In the genomic region with DNA sequence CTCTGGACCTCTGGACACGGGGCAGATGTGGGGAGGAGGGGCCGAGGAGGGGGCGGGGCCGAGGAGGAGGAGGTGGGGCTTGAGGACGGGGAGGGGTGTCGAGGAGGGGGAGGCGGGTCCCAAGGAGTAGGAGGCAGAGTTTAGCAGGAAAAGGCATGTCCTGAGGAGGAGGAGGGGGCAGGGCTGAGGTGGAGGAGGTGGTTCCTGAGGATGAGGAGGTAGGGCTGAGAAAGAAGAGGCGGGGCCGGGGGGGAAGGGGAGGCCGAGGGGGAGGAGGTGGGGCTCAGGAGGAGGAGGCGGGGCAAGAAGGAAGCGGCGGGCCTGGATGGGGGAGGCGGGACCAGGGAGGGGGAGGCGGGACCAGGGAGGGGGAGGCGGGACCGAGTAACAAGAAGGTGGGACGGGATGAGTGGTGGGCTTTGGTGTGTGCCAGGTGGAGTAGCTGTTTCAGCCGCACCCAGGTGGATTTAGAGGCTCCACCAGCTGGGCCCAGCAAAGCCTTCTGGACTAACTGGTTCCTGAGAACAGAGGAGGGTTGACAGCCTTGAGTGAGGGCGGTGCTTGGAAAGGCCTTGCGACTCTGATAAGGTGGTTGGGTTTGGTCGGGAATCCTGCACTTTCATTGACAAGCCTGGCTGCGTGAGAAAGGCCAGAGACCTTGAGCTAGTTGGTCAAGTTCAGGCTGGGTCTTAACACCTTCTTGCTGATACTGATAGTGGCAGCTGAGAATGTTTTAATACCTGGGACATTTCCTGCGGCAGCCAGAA, we compare ENCODE assay signal across 8 cellular contexts. TPM values are rescaled to one million over a fixed set of nuclear protein-coding genes. Genes with fewer than 3 reads are reported as not detected.
DNase-seq lines count a peak whose midpoint lies in the region; ATAC-seq, FAIRE-seq and TF ChIP-seq lines count a peak whose summit lies in the region.

No MANE protein-coding gene starts in this region.

- H3K9me3 ChIP-seq in breast epithelium (no peaks in the 10 kb centered on the region), kidney (ENCODE audit: control insufficient read depth in 1 of 2, low read length in 2 of 2) (no peaks in the 10 kb centered on the region), stomach (no peaks in the 10 kb centered on the region)

- DNase-seq in Daoy (ENCODE audit: low read depth), result peak; percentile 51
- peak; percentile 99 for DNase-seq in OCI-M1 (lab: John Stamatoyannopoulos, UW)
- peak; percentile 66 to 78 for DNase-seq in breast epithelium (ENCODE audit: low spot score in 2 of 2)
- DNase-seq in kidney, result peak; percentile 90
- peak; percentile 87 for DNase-seq in stomach
- no peak for DNase-seq in dorsolateral prefrontal cortex

- FAIRE-seq in kidney (lab: Jason Lieb, UNC), result no peak

- TF ChIP-seq POLR2A in breast epithelium (IDR thresholded peaks at IDR 0.05) (no peak), stomach (IDR thresholded peaks at IDR 0.05) (no peak), GM18505 (IDR thresholded peaks at IDR 0.05; ENCODE audit: borderline replicate concordance, extremely low read depth, insufficient read depth, insufficient read length) (no peak)

- H3K4me1 ChIP-seq in breast epithelium, result no peaks in the 10 kb centered on the region
- peaks cover 7 to 9% of the 10 kb centered on the region in 2 donors for H3K4me1 ChIP-seq in kidney (ENCODE audit: control insufficient read depth in 1 of 2, insufficient read depth in 1 of 2, low read depth in 1 of 2, low read length in 2 of 2)
- peaks cover 5 to 31% (median 15%) of the 10 kb centered on the region in 4 donors for H3K4me1 ChIP-seq in stomach

- H3K36me3 ChIP-seq in breast epithelium, result no peaks in the 10 kb centered on the region
- peaks cover 0 to 2% of the 10 kb centered on the region in 2 donors for H3K36me3 ChIP-seq in kidney (ENCODE audit: control insufficient read depth in 1 of 2, insufficient read depth in 2 of 2, low read length in 2 of 2)
- H3K36me3 ChIP-seq in stomach, result peaks cover 0 to 9% (median 6%) of the 10 kb centered on the region in 4 donors

- H3K9ac ChIP-seq in kidney (ENCODE audit: low read length in 2 of 2), result no peak overlapping the region

- 11 to 33% (median 13%) methylated on average over 18 to 24 of the region's 24 CpGs for WGBS in stomach, 5 donors

- H3K27me3 ChIP-seq in breast epithelium (no peaks in the 10 kb centered on the region), stomach (no peaks in the 10 kb centered on the region), dorsolateral prefrontal cortex (no peaks in the 10 kb centered on the region)

- H3K4me3 ChIP-seq in breast epithelium (peak overlapping the region in 2 of 3 donors; percentile 27 to 33), kidney (ENCODE audit: low read length in 2 of 2) (no peak overlapping the region), stomach (peak overlapping the region; percentile 23 to 32 (median 28)), dorsolateral prefrontal cortex (no peak overlapping the region)

- H3K27ac ChIP-seq in breast epithelium (peak overlapping the region; percentile 55 to 68), kidney (ENCODE audit: low read depth in 2 of 2, low read length in 2 of 2) (no peak overlapping the region), stomach (peak overlapping the region; percentile 60 to 74 (median 66)), dorsolateral prefrontal cortex (peak overlapping the region in 11 of 59 donors; percentile 12 to 72 (median 31))

- TF ChIP-seq CTCF in breast epithelium (IDR thresholded peaks at IDR 0.05) (no peak), kidney (IDR thresholded peaks at IDR 0.05; ENCODE audit: borderline replicate concordance, extremely low read depth, insufficient read depth) (no peak), stomach (IDR thresholded peaks at IDR 0.05) (no peak), dorsolateral prefrontal cortex (IDR thresholded peaks at IDR 0.05 in 54 of 56, conservative IDR thresholded peaks at IDR 0.05 in 2 of 56; ENCODE audit: low read depth in 1 of 56, partially characterized antibody in 56 of 56) (no peak)

- intact Hi-C loops in breast epithelium (cut with DNase I; ENCODE audit: low total_unique reads), result no loop called here
- intact Hi-C loops in kidney (cut with DNase I), result no loop called here
- intact Hi-C loops in stomach (cut with DNase I; ENCODE audit: low total_unique reads), result no loop called here
- intact Hi-C loops in dorsolateral prefrontal cortex (cut with DNase I), result no loop called here

- no peak for ATAC-seq in GM18502 (IDR thresholded peaks at IDR 0.05; ENCODE audit: poor library complexity, unreplicated experiment)
- ATAC-seq in GM18505 (IDR thresholded peaks at IDR 0.05; ENCODE audit: unreplicated experiment), result no peak

- no peak for TF ChIP-seq EP300 in stomach (IDR thresholded peaks at IDR 0.05)

RNA-seq across cellular contexts. Expression of a gene that starts 7.7 kb away (rescaled TPM):
- total RNA-seq in Daoy (2014; rRNA removed; shearing (Covaris generic)), result 33.1 and 39.1 TPM in 2 replicates
- total RNA-seq in breast epithelium (10 to 100 TPM; 36.1 to 66.9 (median 43.4) TPM), kidney (132 TPM), stomach (10 to 100 TPM; 10.5 to 90.4 (median 54.0) TPM), dorsolateral prefrontal cortex (100 to 1,000 TPM; 169 to 287 (median 205) TPM)
- polyA plus RNA-seq in kidney (ENCODE audit: insufficient read depth, low read depth, low replicate concordance) (280 TPM), stomach (100 to 1,000 TPM; 114 to 266 (median 166) TPM)

RNA-seq across cellular contexts. Expression of a gene that starts 18.9 kb away (rescaled TPM):
- total RNA-seq in Daoy (2014; rRNA removed; shearing (Covaris generic)), result 87.0 and 98.1 TPM in 2 replicates
- 100 to 1,000 TPM in 2 of 3 donors, 10 to 100 TPM in 1; 59.0 to 166 (median 102) TPM for total RNA-seq in breast epithelium
- total RNA-seq in kidney, result 77.9 TPM
- polyA plus RNA-seq in kidney (ENCODE audit: insufficient read depth, low read depth, low replicate concordance), result 122 TPM
- total RNA-seq in stomach, result 10 to 100 TPM in 4 of 5 donors, 1 to 10 TPM in 1; 9.9 to 62.6 (median 33.0) TPM
- 10 to 100 TPM; 74.9 to 85.8 (median 80.9) TPM for polyA plus RNA-seq in stomach
- total RNA-seq in dorsolateral prefrontal cortex, result 1,000 to 10,000 TPM in 2 of 120 experiments, 100 to 1,000 TPM in 67, 10 to 100 TPM in 51; 67.5 to 1,486 (median 107) TPM

RNA-seq across cellular contexts. Expression of a gene that starts 34.8 kb away (rescaled TPM):
- total RNA-seq in Daoy (2014; rRNA removed; shearing (Covaris generic)), result 388 and 435 TPM in 2 replicates
- total RNA-seq in breast epithelium (100 to 1,000 TPM; 283 to 388 (median 299) TPM), kidney (146 TPM), stomach (1,000 to 10,000 TPM in 1 of 5 donors, 100 to 1,000 TPM in 4; 159 to 1,175 (median 226) TPM), dorsolateral prefrontal cortex (100 to 1,000 TPM; 107 to 236 (median 166) TPM)
- polyA plus RNA-seq in kidney (ENCODE audit: insufficient read depth, low read depth, low replicate concordance) (894 TPM), stomach (100 to 1,000 TPM; 558 to 652 (median 596) TPM)

RNA-seq across cellular contexts. Expression of a gene that starts 41.2 kb away (rescaled TPM):
- total RNA-seq in Daoy (2014; rRNA removed; shearing (Covaris generic)), result 71.9 and 107 TPM in 2 replicates
- 10 to 100 TPM; 48.8 to 79.0 (median 72.0) TPM for total RNA-seq in breast epithelium
- total RNA-seq in kidney, result 94.6 TPM
- polyA plus RNA-seq in kidney (ENCODE audit: insufficient read depth, low read depth, low replicate concordance), result 137 TPM
- total RNA-seq in stomach, result 100 to 1,000 TPM in 4 of 5 donors, 10 to 100 TPM in 1; 73.3 to 662 (median 174) TPM
- 100 to 1,000 TPM in 2 of 3 donors, 10 to 100 TPM in 1; 98.9 to 126 (median 102) TPM for polyA plus RNA-seq in stomach
- total RNA-seq in dorsolateral prefrontal cortex, result 100 to 1,000 TPM in 13 of 120 experiments, 10 to 100 TPM in 107; 54.9 to 112 (median 87.4) TPM

RNA-seq across cellular contexts. Expression of a gene that starts 45.8 kb away (rescaled TPM):
- total RNA-seq in Daoy (2014; rRNA removed; shearing (Covaris generic)), result 0.42 TPM in 1 of 2 replicates, not detected in the other
- total RNA-seq in breast epithelium (not detected), kidney (0.76 TPM), stomach (under 1 TPM in 1 of 5 donors, not detected in 4; 0.18 TPM), dorsolateral prefrontal cortex (1 to 10 TPM in 29 of 120 experiments, under 1 TPM in 70, not detected in 21; 0.20 to 3.3 (median 0.75) TPM)
- polyA plus RNA-seq in kidney (ENCODE audit: insufficient read depth, low read depth, low replicate concordance) (not detected), stomach (under 1 TPM in 1 of 3 donors, not detected in 2; 0.18 TPM)

Comparison
In these comparisons a context has a peak if more than half of its experiments do, and no peak if none do; other contexts are left out.
1. DNase-seq: peak in Daoy (single experiment), OCI-M1 (single experiment), breast epithelium (2 of 2), kidney (single experiment) and stomach (single experiment); none in dorsolateral prefrontal cortex (0 of 10).
2. H3K27ac ChIP-seq: peak in breast epithelium (2 of 2) and stomach (5 of 5); none in kidney (0 of 2).
3. H3K4me3 ChIP-seq: peak in breast epithelium (2 of 3) and stomach (4 of 4); none in kidney (0 of 2) and dorsolateral prefrontal cortex (0 of 59).